In genomic region chr2:11220445-11220844, GRCh38 we compare ENCODE assay signal across 25 cellular contexts.
"Had no signal": no experiment of that assay in that cellular context is flagged by ENCODE, and none has a peak within 500 bp of the region (broad histone marks: within the 10 kb centered on the region; RNA-seq: fewer than 3 reads in every experiment).

No MANE protein-coding gene starts in this region.

- FAIRE-seq: kidney had no signal

- H3K9me3 Mint-ChIP-seq: naive B cell, natural killer cell had no signal

- H3K27me3 Mint-ChIP-seq: naive B cell; progenitor cell of endocrine pancreas; stimulated activated naive B cell treated with anti-CD40 and anti-IgM and Interleukin-4, amounts not matched to agents 10 μg/mL and 1 μg/mL and 100 μg/mL, for 72 hours had no signal

- H3K36me3 Mint-ChIP-seq: natural killer cell had no signal

- H3K27me3 ChIP-seq: left lung, ovary, right atrium auricular region, stomach, testis, thyroid gland, transverse colon, upper lobe of left lung had no signal

- H3K27ac Mint-ChIP-seq: natural killer cell; progenitor cell of endocrine pancreas; stimulated activated naive B cell treated with anti-CD40 and anti-IgM and Interleukin-4, amounts not matched to agents 10 μg/mL and 1 μg/mL and 100 μg/mL, for 72 hours had no signal

- H3K4me3 Mint-ChIP-seq: naive B cell; natural killer cell; stimulated activated naive B cell treated with anti-CD40 and anti-IgM and Interleukin-4, amounts not matched to agents 10 μg/mL and 1 μg/mL and 100 μg/mL, for 72 hours had no signal

- H3K4me1 ChIP-seq: lower lobe of right lung, right atrium auricular region, stomach, testis, thyroid gland, transverse colon, upper lobe of left lung had no signal

- ATAC-seq: left colon; left lung; lower lobe of right lung; natural killer cell; sciatic nerve; stimulated activated naive B cell treated with anti-CD40 and anti-IgM and Interleukin-4, amounts not matched to agents 10 μg/mL and 1 μg/mL and 100 μg/mL, for 72 hours; stimulated activated naive CD8-positive, alpha-beta T cell treated with anti-CD3 and anti-CD28 coated beads, Interleukin-15, Interleukin-2, amounts not matched to agents 100 U/mL and 50 U/mL, for 24 hours had no signal

- H3K27ac ChIP-seq: left lung, lower lobe of right lung, ovary, right atrium auricular region, skin epidermis, stomach, testis, thyroid gland, transverse colon, upper lobe of left lung had no signal

- H3K9me3 ChIP-seq: left lung, lower lobe of right lung, ovary, right atrium auricular region, stomach, testis, thyroid gland, transverse colon, upper lobe of left lung had no signal

- H3K36me3 ChIP-seq: ovary had no signal

- H3K4me1 Mint-ChIP-seq: naive B cell, natural killer cell had no signal

- DNase-seq: hippocampal formation; kidney; left colon; left lung; lower lobe of right lung; mammary epithelial cell; mesenchymal stem cell; naive B cell; natural killer cell; ovary; stimulated activated CD4-positive, alpha-beta T cell treated with anti-CD3 and anti-CD28 coated beads, Interleukin-12 subunit alpha, Interleukin-12 subunit beta, amount 100 ng/mL, for 4 hours; stimulated activated CD4-positive, alpha-beta T cell treated with anti-CD3 and anti-CD28 coated beads, Interleukin-15, amount 100 ng/mL, for 24 hours; stimulated activated CD4-positive, alpha-beta T cell treated with anti-CD3 and anti-CD28 coated beads, Interleukin-2, amount 100 ng/mL, for 24 hours; stimulated activated CD4-positive, alpha-beta T cell treated with anti-CD3 and anti-CD28 coated beads, Interleukin-4, amount 100 ng/mL, for 1 hour; stimulated activated naive B cell treated with anti-CD40 and anti-IgM and Interleukin-4, amounts not matched to agents 10 μg/mL and 1 μg/mL and 100 μg/mL, for 72 hours; stimulated activated naive CD8-positive, alpha-beta T cell treated with anti-CD3 and anti-CD28 coated beads, Interleukin-15, Interleukin-2, amounts not matched to agents 100 U/mL and 50 U/mL, for 24 hours; stomach; testis; thyroid gland; transverse colon; upper lobe of left lung had no signal

- H3K4me3 ChIP-seq: left lung, lower lobe of right lung, ovary, right atrium auricular region, skin epidermis, stomach, testis, thyroid gland, transverse colon, upper lobe of left lung had no signal
